ENCODE assay signal across 9 cellular contexts in the genomic region with DNA sequence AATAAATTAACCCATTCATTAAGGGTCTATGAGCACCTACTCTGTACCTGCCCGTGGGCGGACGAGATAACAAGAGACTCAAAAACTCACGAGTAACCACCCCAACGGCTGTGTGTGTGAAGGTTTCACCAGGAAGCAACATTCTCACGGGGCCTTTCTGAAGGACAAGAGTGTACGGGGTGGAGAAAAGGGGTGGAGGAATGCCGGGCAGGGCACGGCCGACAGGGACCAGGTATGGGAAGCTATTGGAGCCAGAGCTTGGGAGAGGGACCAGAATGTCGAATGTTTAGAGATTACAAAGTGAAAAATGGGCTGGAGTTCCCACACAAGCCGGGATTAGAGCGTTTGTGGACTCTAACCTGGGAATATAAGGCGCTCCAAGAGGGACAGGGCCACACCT. TPM values are rescaled to one million over a fixed set of nuclear protein-coding genes. Genes with fewer than 3 reads are reported as not detected.
DNase-seq lines count a peak whose midpoint lies in the region; ATAC-seq and TF ChIP-seq lines count a peak whose summit lies in the region.
"Had no signal": no experiment of that assay in that cellular context is flagged by ENCODE, and none has a peak within 500 bp of the region (broad histone marks: within the 10 kb centered on the region; RNA-seq: fewer than 3 reads in every experiment).

No MANE protein-coding gene starts in this region.

- H3K4me3 ChIP-seq in adipocyte (ENCODE audit: low read length) (peak overlapping the region; percentile 98), liver (ENCODE audit: low read depth in 1 of 3, low read length in 3 of 3) (peak overlapping the region in 2 of 3 donors; percentile 73 to 96), thyroid gland (replicated peaks in 1 of 3) (peak overlapping the region in 2 of 3 donors; percentile 73 to 97)

- no peak for TF ChIP-seq RAD21 in liver (IDR thresholded peaks at IDR 0.05)

- H3K4me3 Mint-ChIP-seq in activated T-cell treated with anti-CD3 and anti-CD28 coated beads, Interleukin-2, amount 50 U/mL, for 24 hours = peak overlapping the region; percentile 84

- no peak for TF ChIP-seq CTCF in liver (IDR thresholded peaks at IDR 0.05; ENCODE audit: low read depth, low read length, missing input control)
- TF ChIP-seq CTCF in thyroid gland (IDR thresholded peaks at IDR 0.05) = no peak

- no peaks in the 10 kb centered on the region for H3K9me3 ChIP-seq in adipocyte (ENCODE audit: control insufficient read depth, low read length)
- H3K9me3 ChIP-seq in liver (ENCODE audit: control insufficient read depth in 4 of 4, low read length in 3 of 4) = no peaks in the 10 kb centered on the region
- H3K9me3 ChIP-seq in thyroid gland = no peaks in the 10 kb centered on the region

- intact Hi-C loops in thyroid gland (cut with DNase I) = loop anchor here (10.0 kb wide), 1 partner anchor 207 kb away; a partner anchor contains a TSS

- H3K36me3 ChIP-seq in adipocyte (ENCODE audit: control insufficient read depth, insufficient read depth, low read length, severe bottlenecking) (no peaks in the 10 kb centered on the region), liver (ENCODE audit: control insufficient read depth in 4 of 4, insufficient read depth in 3 of 4, low read depth in 1 of 4, low read length in 3 of 4) (no peaks in the 10 kb centered on the region), thyroid gland (no peaks in the 10 kb centered on the region)

- TF ChIP-seq POLR2A in thyroid gland (IDR thresholded peaks at IDR 0.05) = peak in 1 of 2 donors; percentile 16

- H3K27me3 Mint-ChIP-seq in activated T-cell treated with anti-CD3 and anti-CD28 coated beads, Interleukin-2, amount 50 U/mL, for 24 hours = peaks cover 14% of the 10 kb centered on the region

- peaks cover 2% of the 10 kb centered on the region for H3K36me3 Mint-ChIP-seq in activated T-cell treated with anti-CD3 and anti-CD28 coated beads, Interleukin-2, amount 50 U/mL, for 24 hours (ENCODE audit: low read depth)

- peak overlapping the region; percentile 87 for H3K27ac Mint-ChIP-seq in activated T-cell treated with anti-CD3 and anti-CD28 coated beads, Interleukin-2, amount 50 U/mL, for 24 hours

- H3K9me3 Mint-ChIP-seq in activated T-cell treated with anti-CD3 and anti-CD28 coated beads, Interleukin-2, amount 50 U/mL, for 24 hours = no peaks in the 10 kb centered on the region

- H3K27ac ChIP-seq in liver (ENCODE audit: low read depth in 1 of 2, low read length in 2 of 2) (peak overlapping the region in 1 of 2 donors; percentile 5), thyroid gland (peak overlapping the region; percentile 38 to 89 (median 84))

- peaks cover 55% of the 10 kb centered on the region for H3K4me1 Mint-ChIP-seq in activated T-cell treated with anti-CD3 and anti-CD28 coated beads, Interleukin-2, amount 50 U/mL, for 24 hours (ENCODE audit: low read depth)

- ATAC-seq in HG02870 (IDR thresholded peaks at IDR 0.05; ENCODE audit: unreplicated experiment) (no peak), HG03280 (IDR thresholded peaks at IDR 0.05; ENCODE audit: unreplicated experiment) (no peak), GM18907 (IDR thresholded peaks at IDR 0.05; ENCODE audit: unreplicated experiment) (no peak)

- 24% methylated on average over 14 of the region's 14 CpGs for WGBS in liver
- WGBS in thyroid gland, 2 donors = 16 to 22% methylated on average over 14 of the region's 14 CpGs

- peaks cover 32% of the 10 kb centered on the region for H3K4me1 ChIP-seq in adipocyte (ENCODE audit: control insufficient read depth, insufficient read depth, low read length)
- H3K4me1 ChIP-seq in liver (ENCODE audit: control insufficient read depth in 4 of 4, insufficient read depth in 4 of 4, low read length in 3 of 4) = peaks cover 9 to 50% (median 35%) of the 10 kb centered on the region in 4 donors
- peaks cover 34 to 41% of the 10 kb centered on the region in 2 donors for H3K4me1 ChIP-seq in thyroid gland

- no peak for DNase-seq in activated T-cell treated with anti-CD3 and anti-CD28 coated beads, Interleukin-2, amount 50 U/mL, for 24 hours
- no peak for DNase-seq in activated T-cell treated with anti-CD3 and anti-CD28 coated beads, Interleukin-2, amount 50 U/mL, for 1 hour
- DNase-seq in adipocyte (ENCODE audit: low read depth) (no peak), thyroid gland (peak; percentile 62 to 67)
- DNase-seq: GDM1 had no signal

- no peaks in the 10 kb centered on the region for H3K27me3 ChIP-seq in adipocyte (replicated peaks; ENCODE audit: control insufficient read depth, insufficient read depth, low read length)
- H3K27me3 ChIP-seq in liver (ENCODE audit: control insufficient read depth in 4 of 4, insufficient read depth in 4 of 4, low read length in 3 of 4) = no peaks in the 10 kb centered on the region
- no peaks in the 10 kb centered on the region for H3K27me3 ChIP-seq in thyroid gland

- H3K9ac ChIP-seq in adipocyte (ENCODE audit: low read length) (peak overlapping the region; percentile 88), liver (ENCODE audit: low read depth in 1 of 2, low read length in 2 of 2) (peak overlapping the region in 1 of 2 donors; percentile 46)

TF ChIP-seq in liver, 16 proteins besides CTCF, POLR2A, EP300 and RAD21:
- TF ChIP-seq HNF4A (conservative IDR thresholded peaks at IDR 0.05) (peak; percentile 36 to 46), SP1 (IDR thresholded peaks at IDR 0.05) (no peak)

RNA-seq across cellular contexts. Expression of a gene that starts 1.6 kb away (rescaled TPM):
- 10 to 100 TPM; 17.9 to 33.8 TPM for total RNA-seq in liver
- 10 to 100 TPM in 1 of 2 donors, 1 to 10 TPM in 1; 8.7 to 11.7 TPM for polyA plus RNA-seq in liver
- total RNA-seq in thyroid gland = 10 to 100 TPM; 57.4 to 84.2 (median 67.4) TPM

Comparison
In these comparisons a context has a peak if more than half of its experiments do, and no peak if none do; other contexts are left out.
1. DNase-seq: peak in thyroid gland (2 of 2); none in activated T-cell treated with anti-CD3 and anti-CD28 coated beads, Interleukin-2, amount 50 U/mL, for 24 hours (single experiment), activated T-cell treated with anti-CD3 and anti-CD28 coated beads, Interleukin-2, amount 50 U/mL, for 1 hour (single experiment) and adipocyte (single experiment).
2. Peak in every context shown above with its lines, with median percentiles within 50 percentile points of each other: H3K4me3 ChIP-seq.